Comparison of ENCODE assay signal across 13 cellular contexts in the genomic region with DNA sequence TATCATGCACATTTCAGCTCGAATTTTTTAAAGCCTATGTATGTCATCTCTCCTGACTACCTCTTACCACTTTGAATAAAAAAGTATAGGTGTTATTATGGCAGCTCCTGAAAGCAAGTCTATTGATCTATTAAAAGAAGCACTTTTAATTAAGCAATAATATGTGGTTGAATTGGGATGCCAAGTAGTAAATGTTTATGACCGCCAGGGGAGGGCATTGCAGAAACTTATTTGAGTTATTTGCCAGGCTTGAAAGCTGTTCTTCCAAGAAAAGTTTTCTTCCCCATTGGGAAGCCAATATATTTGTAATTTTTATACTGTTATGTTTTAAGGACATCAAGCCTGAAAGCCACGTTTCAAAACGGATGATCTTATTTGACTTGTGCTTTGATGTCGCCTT.
"Had no signal": no experiment of that assay in that cellular context is flagged by ENCODE, and none has a peak within 500 bp of the region (broad histone marks: within the 10 kb centered on the region; RNA-seq: fewer than 3 reads in every experiment).

No MANE protein-coding gene starts in this region.

- H3K36me3 ChIP-seq: colonic mucosa, heart left ventricle, thoracic aorta, upper lobe of right lung had no signal

- H3K4me1 ChIP-seq: body of pancreas, colonic mucosa, heart left ventricle, parathyroid adenoma, upper lobe of right lung had no signal

- H3K4me3 Mint-ChIP-seq: activated naive CD8-positive, alpha-beta T cell treated with anti-CD3 and anti-CD28 coated beads for 36 hours; activated T-helper 1 cell treated with anti-CD3 and anti-CD28 coated beads, Interleukin-12 subunit alpha, Interleukin-12 subunit beta, Interleukin-2, Interleukin-4 antibody, amounts not matched to agents 30 ng/mL and 10 ng/mL and 1 ng/mL, durations not matched to agents 14 hours and 24 hours and 36 hours; neural crest cell; stimulated activated effector memory CD8-positive, alpha-beta T cell treated with anti-CD3 and anti-CD28 coated beads, Interleukin-12 subunit alpha, Interleukin-12 subunit beta, amount 100 ng/mL, for 72 hours had no signal

- H3K27me3 ChIP-seq: body of pancreas, colonic mucosa, upper lobe of right lung had no signal

- H3K27ac Mint-ChIP-seq: activated naive CD8-positive, alpha-beta T cell treated with anti-CD3 and anti-CD28 coated beads for 36 hours; activated T-helper 1 cell treated with anti-CD3 and anti-CD28 coated beads, Interleukin-12 subunit alpha, Interleukin-12 subunit beta, Interleukin-2, Interleukin-4 antibody, amounts not matched to agents 30 ng/mL and 10 ng/mL and 1 ng/mL, durations not matched to agents 14 hours and 24 hours and 36 hours; stimulated activated effector memory CD8-positive, alpha-beta T cell treated with anti-CD3 and anti-CD28 coated beads, Interleukin-12 subunit alpha, Interleukin-12 subunit beta, amount 100 ng/mL, for 72 hours had no signal

- H3K9ac ChIP-seq: parathyroid adenoma had no signal

- ATAC-seq: body of pancreas; heart left ventricle; stimulated activated effector memory CD8-positive, alpha-beta T cell treated with anti-CD3 and anti-CD28 coated beads, Interleukin-12 subunit alpha, Interleukin-12 subunit beta, amount 100 ng/mL, for 72 hours; upper lobe of right lung had no signal

- H3K36me3 Mint-ChIP-seq: activated naive CD8-positive, alpha-beta T cell treated with anti-CD3 and anti-CD28 coated beads for 36 hours; stimulated activated effector memory CD8-positive, alpha-beta T cell treated with anti-CD3 and anti-CD28 coated beads, Interleukin-12 subunit alpha, Interleukin-12 subunit beta, amount 100 ng/mL, for 72 hours had no signal

- H3K9me3 ChIP-seq: body of pancreas, colonic mucosa, heart left ventricle, thoracic aorta, upper lobe of right lung had no signal

- DNase-seq: activated naive CD8-positive, alpha-beta T cell treated with anti-CD3 and anti-CD28 coated beads for 36 hours; amygdala; body of pancreas; central memory CD4-positive, alpha-beta T cell; colonic mucosa; heart left ventricle; upper lobe of right lung had no signal

- H3K9me3 Mint-ChIP-seq: activated naive CD8-positive, alpha-beta T cell treated with anti-CD3 and anti-CD28 coated beads for 36 hours; activated T-helper 1 cell treated with anti-CD3 and anti-CD28 coated beads, Interleukin-12 subunit alpha, Interleukin-12 subunit beta, Interleukin-2, Interleukin-4 antibody, amounts not matched to agents 30 ng/mL and 10 ng/mL and 1 ng/mL, durations not matched to agents 14 hours and 24 hours and 36 hours had no signal

- H2AFZ ChIP-seq: parathyroid adenoma had no signal

- H3K79me2 ChIP-seq: parathyroid adenoma had no signal

- H3K27ac ChIP-seq: body of pancreas, colonic mucosa, heart left ventricle, parathyroid adenoma, thoracic aorta, upper lobe of right lung had no signal

- H3K4me1 Mint-ChIP-seq: activated naive CD8-positive, alpha-beta T cell treated with anti-CD3 and anti-CD28 coated beads for 36 hours; stimulated activated effector memory CD8-positive, alpha-beta T cell treated with anti-CD3 and anti-CD28 coated beads, Interleukin-12 subunit alpha, Interleukin-12 subunit beta, amount 100 ng/mL, for 72 hours had no signal

- H3K4me3 ChIP-seq: body of pancreas, colonic mucosa, heart left ventricle, lung, thoracic aorta, upper lobe of right lung had no signal
